ENCODE assay signal across 15 cellular contexts in the genomic region with DNA sequence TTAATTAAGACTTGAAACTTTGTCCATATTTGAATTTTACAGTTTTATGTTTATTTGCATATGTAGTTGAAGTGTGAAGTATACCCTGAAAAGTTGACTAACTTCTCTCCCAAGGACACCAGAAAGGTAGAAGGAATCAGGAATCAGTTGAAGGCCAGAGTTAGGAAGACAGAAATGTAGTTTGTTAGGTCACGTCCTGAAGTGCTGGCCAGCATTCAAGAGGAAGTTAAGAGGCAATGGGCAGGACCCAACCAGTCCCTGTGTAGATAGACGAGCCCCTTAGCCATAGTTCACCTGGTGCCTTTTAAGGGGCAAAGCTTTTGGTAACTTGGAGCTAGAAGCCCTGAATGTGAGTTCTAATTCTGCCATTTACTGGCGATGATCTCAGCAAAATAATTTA.
DNase-seq lines count a peak whose midpoint lies in the region; FAIRE-seq and TF ChIP-seq lines count a peak whose summit lies in the region.
"Had no signal": no experiment of that assay in that cellular context is flagged by ENCODE, and none has a peak within 500 bp of the region (broad histone marks: within the 10 kb centered on the region; RNA-seq: fewer than 3 reads in every experiment).

No MANE protein-coding gene starts in this region.

- dilution Hi-C loops in keratinocyte (cut with MboI; ENCODE audit: extremely low pct_ligation_motif_present, low sequenced_read_pairs), result no loop called here

- intact Hi-C loops in OCI-LY7 (cut with micrococcal nuclease; ENCODE audit: unreplicated experiment), result no loop called here

- FAIRE-seq in bronchial epithelial cell (lab: Jason Lieb, UNC) (peak; percentile 13), keratinocyte (lab: Jason Lieb, UNC) (peak; percentile 44)
- FAIRE-seq: GM18507, H54 had no signal

- no peaks in the 10 kb centered on the region for H3K9me1 ChIP-seq in keratinocyte (ENCODE audit: control insufficient read depth, extremely low read depth, insufficient read depth, low read length)

- H3K4me3 ChIP-seq in DOHH2 (ENCODE audit: low read length), result peak overlapping the region; percentile 34
- no peak overlapping the region for H3K4me3 ChIP-seq in OCI-LY7 (ENCODE audit: low read depth, low read length, poor library complexity, severe bottlenecking)
- no peak overlapping the region for H3K4me3 ChIP-seq in bronchial epithelial cell (ENCODE audit: low read depth, low read length)
- H3K4me3 ChIP-seq in keratinocyte (ENCODE audit: control insufficient read depth in 2 of 3, extremely low read depth in 1 of 3, insufficient read depth in 2 of 3, low read depth in 1 of 3, low read length in 3 of 3), result no peak overlapping the region
- no peak overlapping the region for H3K4me3 ChIP-seq in WERI-Rb-1 (ENCODE audit: low read depth, low read length)
- H3K4me3 ChIP-seq: BLaER1 had no signal

- no TSS peak for BruUV-seq in OCI-LY7 (replicated peaks; lab: Mats Ljungman, UMichigan)

- H3K27me3 ChIP-seq in DOHH2 (ENCODE audit: control insufficient read depth, low read length) (no peaks in the 10 kb centered on the region), bronchial epithelial cell (ENCODE audit: control insufficient read depth, insufficient read depth, low read length) (no peaks in the 10 kb centered on the region), keratinocyte (ENCODE audit: control insufficient read depth, extremely low read depth, insufficient read depth, low read length) (no peaks in the 10 kb centered on the region), WERI-Rb-1 (ENCODE audit: insufficient read depth, low read depth, severe bottlenecking) (no peaks in the 10 kb centered on the region)
- H3K27me3 ChIP-seq: BLaER1 had no signal

- no peaks in the 10 kb centered on the region for H3K9me2 ChIP-seq in DOHH2 (replicated peaks; ENCODE audit: control insufficient read depth, low read length)
- no peaks in the 10 kb centered on the region; the same call in 1 of the 2 replicates for H3K9me2 ChIP-seq in OCI-LY7 (ENCODE audit: insufficient read depth, low read length)

- H3K9me3 ChIP-seq in DOHH2 (ENCODE audit: control insufficient read depth, insufficient read depth, low read length) (no peaks in the 10 kb centered on the region), OCI-LY7 (ENCODE audit: low read length) (no peaks in the 10 kb centered on the region), keratinocyte (ENCODE audit: control insufficient read depth, low read depth, low read length) (no peaks in the 10 kb centered on the region), WERI-Rb-1 (ENCODE audit: severe bottlenecking) (no peaks in the 10 kb centered on the region)
- H3K9me3 ChIP-seq: BLaER1 had no signal

- H3F3A ChIP-seq in DOHH2 (ENCODE audit: control insufficient read depth, insufficient read depth), result peaks cover 5% of the 10 kb centered on the region; the same call in 1 of the 2 replicates

- CTCF ChIA-PET in OCI-LY7 (lab: Charles Lee; ENCODE audit: unreplicated experiment), result no interaction called here

- H3K9ac ChIP-seq in keratinocyte (ENCODE audit: control insufficient read depth, extremely low read depth, insufficient read depth, low read length), result no peak overlapping the region
- H3K9ac ChIP-seq: BLaER1 had no signal

- no peaks in the 10 kb centered on the region for H3K36me3 ChIP-seq in DOHH2 (ENCODE audit: control insufficient read depth, low read length)
- H3K36me3 ChIP-seq in OCI-LY7 (ENCODE audit: insufficient read depth, low read length), result no peaks in the 10 kb centered on the region
- H3K36me3 ChIP-seq in bronchial epithelial cell (ENCODE audit: control insufficient read depth, insufficient read depth, low read length), result no peaks in the 10 kb centered on the region
- H3K36me3 ChIP-seq in keratinocyte (ENCODE audit: control insufficient read depth in 2 of 2, extremely low read depth in 1 of 2, insufficient read depth in 2 of 2, low read length in 2 of 2), result no peaks in the 10 kb centered on the region
- no peaks in the 10 kb centered on the region for H3K36me3 ChIP-seq in WERI-Rb-1
- H3K36me3 ChIP-seq: BLaER1 had no signal

- POLR2A ChIA-PET in OCI-LY7 (lab: Charles Lee), result interaction anchor here (0.6 kb wide), 1 partner anchor 19 kb away, joined by 7 read pairs; no protein-coding TSS in a partner anchor

- TF ChIP-seq CTCF in DOHH2 (IDR thresholded peaks at IDR 0.05; ENCODE audit: low read depth, low read length, poor library complexity, severe bottlenecking) (no peak), OCI-LY7 (conservative IDR thresholded peaks at IDR 0.05; ENCODE audit: low read length) (no peak), bronchial epithelial cell (IDR thresholded peaks at IDR 0.05; ENCODE audit: insufficient read depth, low read length, severe bottlenecking) (no peak), keratinocyte (optimal IDR thresholded peaks at IDR 0.05 in 1 of 3, IDR thresholded peaks at IDR 0.05 in 1 of 3, conservative IDR thresholded peaks at IDR 0.05 in 1 of 3; ENCODE audit: extremely low read depth in 1 of 3, insufficient read depth in 2 of 3, low read length in 3 of 3) (no peak), WERI-Rb-1 (IDR thresholded peaks at IDR 0.05; ENCODE audit: low read depth, low read length) (no peak)

- H2AFZ ChIP-seq in OCI-LY7 (ENCODE audit: low read length) (0 out of 2 replicates have a peak overlapping the region, but pooled peaks have one; percentile 44), keratinocyte (ENCODE audit: control insufficient read depth, low read length) (peak overlapping the region; percentile 7)

- H3K79me2 ChIP-seq in DOHH2 (ENCODE audit: control insufficient read depth, low read length) (no peaks in the 10 kb centered on the region), OCI-LY7 (ENCODE audit: insufficient read depth, low read depth, low read length) (no peaks in the 10 kb centered on the region), keratinocyte (ENCODE audit: control insufficient read depth, insufficient read depth, low read length) (no peaks in the 10 kb centered on the region)

- DNase-seq in OCI-LY7 (ENCODE audit: low spot score), result no peak
- peak; percentile 46 for DNase-seq in bronchial epithelial cell (ENCODE audit: low read depth)
- DNase-seq in keratinocyte (ENCODE audit: low read depth, low spot score), result no peak
- DNase-seq in superior temporal gyrus (ENCODE audit: extremely low spot score), result no peak
- no peak for DNase-seq in WERI-Rb-1
- DNase-seq in GOT3 (lab: John Stamatoyannopoulos, UW), result no peak
- DNase-seq: 8988T; AML-193; CD8-positive, alpha-beta memory T cell; DMS53 had no signal

- H3K4me2 ChIP-seq in DOHH2 (ENCODE audit: low read length) (peak overlapping the region; percentile 49), OCI-LY7 (ENCODE audit: low read length) (no peak overlapping the region), keratinocyte (ENCODE audit: control insufficient read depth, extremely low read depth, insufficient read depth, low read depth, low read length) (no peak overlapping the region)
- H3K4me2 ChIP-seq: BLaER1 had no signal

- H3K27ac ChIP-seq in DOHH2 (ENCODE audit: low read depth, low read length), result peak overlapping the region; percentile 53
- no peak overlapping the region for H3K27ac ChIP-seq in OCI-LY7 (ENCODE audit: low read depth, low read length, poor library complexity, severe bottlenecking)
- H3K27ac ChIP-seq in keratinocyte (ENCODE audit: control insufficient read depth, insufficient read depth, low read length), result no peak overlapping the region
- H3K27ac ChIP-seq in WERI-Rb-1, result no peak overlapping the region
- H3K27ac ChIP-seq: BLaER1, HL-60 had no signal

- H4K20me1 ChIP-seq in DOHH2 (ENCODE audit: control insufficient read depth, insufficient read depth, low read depth, low read length), result no peaks in the 10 kb centered on the region
- no peaks in the 10 kb centered on the region for H4K20me1 ChIP-seq in OCI-LY7 (ENCODE audit: insufficient read depth, low read length)
- no peaks in the 10 kb centered on the region for H4K20me1 ChIP-seq in keratinocyte (ENCODE audit: control insufficient read depth, extremely low read depth, insufficient read depth, low read length)
- H4K20me1 ChIP-seq: BLaER1 had no signal

- H3K4me1 ChIP-seq in DOHH2 (ENCODE audit: control insufficient read depth, low read length), result peaks cover 53% of the 10 kb centered on the region
- H3K4me1 ChIP-seq in OCI-LY7 (ENCODE audit: insufficient read depth, low read length, poor library complexity, severe bottlenecking), result peaks cover 7% of the 10 kb centered on the region
- peaks cover 3% of the 10 kb centered on the region for H3K4me1 ChIP-seq in keratinocyte (ENCODE audit: control insufficient read depth, extremely low read depth, insufficient read depth, low read length)
